ENCODE assay signal across 8 cellular contexts in genomic region chr10:47553214-47553859, GRCh38. TPM values are rescaled to one million over a fixed set of nuclear protein-coding genes. Genes with fewer than 3 reads are reported as not detected.
DNase-seq lines count a peak whose midpoint lies in the region; ATAC-seq and TF ChIP-seq lines count a peak whose summit lies in the region.
"Not testable (repeated sequence)": the region's sequence is repeated elsewhere in the genome, so short reads cannot be mapped to it uniquely, and the experiment has no call there.

No MANE protein-coding gene starts in this region.

- H3K27me3 Mint-ChIP-seq in activated naive CD8-positive, alpha-beta T cell, result not testable (repeated sequence)

- H3K79me2 ChIP-seq in osteoblast (ENCODE audit: insufficient read depth, low read length), result not testable (repeated sequence)

- H3K4me2 ChIP-seq in osteoblast (ENCODE audit: insufficient read depth, low read length), result peak overlapping the region; percentile 73

- not testable (repeated sequence) for H3K4me1 ChIP-seq in osteoblast (ENCODE audit: insufficient read depth, low read length)

- not testable (repeated sequence) for H4K20me1 ChIP-seq in osteoblast (ENCODE audit: insufficient read depth, low read length)

- H3K27ac Mint-ChIP-seq in activated naive CD8-positive, alpha-beta T cell, result peak overlapping the region; percentile 99

- intact Hi-C loops in head of caudate nucleus (cut with DNase I), result not testable (repeated sequence)

- peak; percentile 60 for DNase-seq in NCI-H1048 (lab: John Stamatoyannopoulos, UW)
- DNase-seq in head of caudate nucleus, result peak; percentile 68 to 94 (median 84)
- not testable (repeated sequence) for DNase-seq in osteoblast (ENCODE audit: insufficient read length, low spot score, missing footprints)

- H3K4me3 Mint-ChIP-seq in activated naive CD8-positive, alpha-beta T cell, result peak overlapping the region; percentile 100

- H3K9me3 Mint-ChIP-seq in activated naive CD8-positive, alpha-beta T cell (ENCODE audit: low read depth), result not testable (repeated sequence)

- peak overlapping the region; percentile 78 for H3K4me3 ChIP-seq in GM08714 (ENCODE audit: low read length)
- H3K4me3 ChIP-seq in osteoblast (ENCODE audit: insufficient read depth, low read length), result peak overlapping the region; percentile 83

- not testable (repeated sequence) for H3K36me3 Mint-ChIP-seq in activated naive CD8-positive, alpha-beta T cell

- not testable (repeated sequence) for TF ChIP-seq CTCF in osteoblast (IDR thresholded peaks at IDR 0.05; ENCODE audit: extremely low read depth, low read depth, low read length)

- peak overlapping the region; percentile 92 for H3K27ac ChIP-seq in osteoblast (ENCODE audit: low read depth, low read length)
- H3K27ac ChIP-seq in temporal lobe (ENCODE audit: low read depth, low read length), result peak overlapping the region; percentile 74

- not testable (repeated sequence) for H3K36me3 ChIP-seq in osteoblast (ENCODE audit: insufficient read depth, low read length)

- ATAC-seq in HG02610 (IDR thresholded peaks at IDR 0.05; ENCODE audit: unreplicated experiment) (peak; percentile 91), SK-N-SH treated with all-trans-retinoic acid at 6 μM for 48 hours (peak; percentile 97)

- H3K27me3 ChIP-seq in osteoblast (ENCODE audit: insufficient read depth, low read length), result not testable (repeated sequence)

- peak overlapping the region; percentile 94 for H2AFZ ChIP-seq in osteoblast (ENCODE audit: low read length)

- H3K9me3 ChIP-seq in osteoblast (ENCODE audit: low read depth, low read length), result not testable (repeated sequence)

- not testable (repeated sequence) for H3K4me1 Mint-ChIP-seq in activated naive CD8-positive, alpha-beta T cell (ENCODE audit: low read depth)

TF ChIP-seq in SK-N-SH treated with all-trans-retinoic acid at 6 μM for 48 hours, 23 proteins besides CTCF, POLR2A, EP300 and RAD21:
- TF ChIP-seq ZFP30 (CRISPR knock-in tag; IDR thresholded peaks at IDR 0.05) (0 out of 2 replicates have a peak, but pooled peaks have one; percentile 11), TSHZ2 (CRISPR knock-in tag; IDR thresholded peaks at IDR 0.05) (0 out of 2 replicates have a peak, but pooled peaks have one; percentile 36)

RNA-seq across cellular contexts. Expression of gene AGAP9, which starts 29.9 kb away (rescaled TPM):
- 6.2 and 8.3 TPM in 2 replicates for total RNA-seq in osteoblast
- total RNA-seq in temporal lobe, result 1.7 TPM
